8 cellular contexts compared by ENCODE assay signal in the genomic region with DNA sequence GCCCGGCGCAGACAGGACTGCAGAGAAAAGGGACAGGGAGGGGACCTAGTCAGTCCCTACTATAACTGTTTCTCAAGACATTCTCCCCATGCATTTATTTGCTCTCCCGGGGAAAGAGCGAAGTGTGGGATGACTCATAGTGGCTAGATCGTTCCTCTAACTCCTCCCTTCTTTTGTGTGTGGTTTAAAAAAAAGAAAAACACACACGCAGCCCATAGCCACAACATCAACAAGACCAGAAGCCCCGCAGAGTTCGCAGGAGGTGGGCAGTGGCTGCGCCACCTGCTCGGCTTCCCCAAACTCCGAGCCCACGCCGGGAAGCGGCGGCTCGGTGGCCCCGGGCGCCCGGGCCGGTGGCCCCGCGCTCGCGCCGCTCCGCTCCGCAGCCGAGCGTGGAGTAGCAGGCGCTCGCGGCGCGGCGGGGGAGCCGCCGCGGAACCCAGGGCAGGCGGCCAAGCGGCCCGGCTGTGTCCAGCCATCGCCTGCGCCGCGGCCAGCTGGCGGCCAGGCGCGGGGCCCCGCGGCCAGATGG. TPM values are rescaled to one million over a fixed set of nuclear protein-coding genes. Genes with fewer than 3 reads are reported as not detected.
DNase-seq lines count a peak whose midpoint lies in the region; ATAC-seq and TF ChIP-seq lines count a peak whose summit lies in the region.

No MANE protein-coding gene starts in this region.

- intact Hi-C loops in CD14-positive monocyte (cut with micrococcal nuclease): loop anchor here in 1 of 2 donors (10.0 kb wide), 2 partner anchors 1059 to 1911 kb away; no protein-coding TSS in a partner anchor

- peak overlapping the region; percentile 73 to 95 (median 85) for H3K27ac Mint-ChIP-seq in CD14-positive monocyte
- peak overlapping the region; percentile 88 for H3K27ac Mint-ChIP-seq in activated T-helper 17 cell treated with anti-CD3 and anti-CD28 coated beads, Interleukin-2, amount 50 U/mL, for 72 hours
- peak overlapping the region; percentile 77 to 82 for H3K27ac Mint-ChIP-seq in natural killer cell treated with Interleukin-12 subunit alpha and Interleukin-12 subunit beta and Interleukin-15 and Interleukin-18, amount 100 ng/mL, for 72 hours

- no peaks in the 10 kb centered on the region for H4K20me1 ChIP-seq in OCI-LY1 (ENCODE audit: insufficient read depth, low read length)

- no peaks in the 10 kb centered on the region for H3K9me3 ChIP-seq in OCI-LY1 (ENCODE audit: low read length)

- peaks cover 7 to 18% (median 14%) of the 10 kb centered on the region in 3 donors for H3K27me3 Mint-ChIP-seq in CD14-positive monocyte (ENCODE audit: low read depth in 3 of 3)
- peaks cover 3% of the 10 kb centered on the region for H3K27me3 Mint-ChIP-seq in activated T-helper 17 cell treated with anti-CD3 and anti-CD28 coated beads, Interleukin-2, amount 50 U/mL, for 72 hours
- peaks cover 5 to 6% of the 10 kb centered on the region in 2 donors for H3K27me3 Mint-ChIP-seq in natural killer cell treated with Interleukin-12 subunit alpha and Interleukin-12 subunit beta and Interleukin-15 and Interleukin-18, amount 100 ng/mL, for 72 hours

- H2AFZ ChIP-seq in OCI-LY1 (ENCODE audit: low read length): 0 out of 2 replicates have a peak overlapping the region, but pooled peaks have one; percentile 64

- peaks cover 13% of the 10 kb centered on the region; the same call in 1 of the 2 replicates for H3K36me3 ChIP-seq in OCI-LY1 (ENCODE audit: insufficient read depth, low read length)

- ATAC-seq in HG03342 (IDR thresholded peaks at IDR 0.05; ENCODE audit: unreplicated experiment): peak; percentile 28
- ATAC-seq in activated T-helper 17 cell treated with anti-CD3 and anti-CD28 coated beads, Interleukin-2, amount 50 U/mL, for 72 hours (replicated peaks): peak; percentile 52
- peak; percentile 45 to 51 for ATAC-seq in natural killer cell treated with Interleukin-12 subunit alpha and Interleukin-12 subunit beta and Interleukin-15 and Interleukin-18, amount 100 ng/mL, for 72 hours

- peak overlapping the region; percentile 76 for H3K4me2 ChIP-seq in OCI-LY1 (ENCODE audit: low read length)

- no peaks in the 10 kb centered on the region for H3K27me3 ChIP-seq in OCI-LY1 (ENCODE audit: insufficient read depth, low read length)

- no peak for TF ChIP-seq CTCF in CD14-positive monocyte (IDR thresholded peaks at IDR 0.05)
- no peak for TF ChIP-seq CTCF in OCI-LY1 (IDR thresholded peaks at IDR 0.05; ENCODE audit: low read length)
- TF ChIP-seq CTCF in fibroblast of pulmonary artery (IDR thresholded peaks at IDR 0.05; ENCODE audit: low read length, missing control alignments): no peak

- H3K9ac ChIP-seq in OCI-LY1 (ENCODE audit: low read length): peak overlapping the region; percentile 71

- peaks cover 15 to 20% of the 10 kb centered on the region in 2 donors for H3K36me3 Mint-ChIP-seq in CD14-positive monocyte
- H3K36me3 Mint-ChIP-seq in activated T-helper 17 cell treated with anti-CD3 and anti-CD28 coated beads, Interleukin-2, amount 50 U/mL, for 72 hours (ENCODE audit: low read depth): peaks cover 11% of the 10 kb centered on the region
- H3K36me3 Mint-ChIP-seq in natural killer cell treated with Interleukin-12 subunit alpha and Interleukin-12 subunit beta and Interleukin-15 and Interleukin-18, amount 100 ng/mL, for 72 hours: peaks cover 6% of the 10 kb centered on the region

- no peaks in the 10 kb centered on the region for H3K79me2 ChIP-seq in OCI-LY1 (ENCODE audit: insufficient read depth, low read length)

- H3K27ac ChIP-seq in OCI-LY1 (ENCODE audit: low read depth, low read length, poor library complexity, severe bottlenecking): no peak overlapping the region

- peaks cover 25% of the 10 kb centered on the region for H3K4me1 ChIP-seq in OCI-LY1 (ENCODE audit: insufficient read depth, low read length, severe bottlenecking)

- no peaks in the 10 kb centered on the region for H3F3A ChIP-seq in OCI-LY1 (ENCODE audit: insufficient read depth, low read length)

- H3K4me1 Mint-ChIP-seq in CD14-positive monocyte: peaks cover 29% of the 10 kb centered on the region
- H3K4me1 Mint-ChIP-seq in activated T-helper 17 cell treated with anti-CD3 and anti-CD28 coated beads, Interleukin-2, amount 50 U/mL, for 72 hours: peaks cover 15% of the 10 kb centered on the region
- peaks cover 20 to 29% of the 10 kb centered on the region in 2 donors for H3K4me1 Mint-ChIP-seq in natural killer cell treated with Interleukin-12 subunit alpha and Interleukin-12 subunit beta and Interleukin-15 and Interleukin-18, amount 100 ng/mL, for 72 hours (ENCODE audit: low read depth in 2 of 2)

- H3K4me3 ChIP-seq in OCI-LY1 (ENCODE audit: low read depth, low read length, poor library complexity, severe bottlenecking) (peak overlapping the region; percentile 73), fibroblast of pulmonary artery (replicated peaks; ENCODE audit: low read depth, low read length) (peak overlapping the region; percentile 66)

- H3K4me3 Mint-ChIP-seq in CD14-positive monocyte: peak overlapping the region; percentile 92 to 95
- H3K4me3 Mint-ChIP-seq in activated T-helper 17 cell treated with anti-CD3 and anti-CD28 coated beads, Interleukin-2, amount 50 U/mL, for 72 hours: peak overlapping the region; percentile 83
- H3K4me3 Mint-ChIP-seq in natural killer cell treated with Interleukin-12 subunit alpha and Interleukin-12 subunit beta and Interleukin-15 and Interleukin-18, amount 100 ng/mL, for 72 hours: peak overlapping the region; percentile 95

- DNase-seq in CD14-positive monocyte (ENCODE audit: low spot score) (peak; percentile 64), GM19240 (ENCODE audit: insufficient read length, low spot score) (peak; percentile 16), fibroblast of pulmonary artery (ENCODE audit: low read depth) (peak; percentile 92), superior temporal gyrus (ENCODE audit: extremely low spot score) (peak; percentile 78)
- DNase-seq in natural killer cell treated with Interleukin-12 subunit alpha and Interleukin-12 subunit beta and Interleukin-15 and Interleukin-18, amount 100 ng/mL, for 72 hours (ENCODE audit: low spot score): peak; percentile 72

- peaks cover 0 to 4% (median 0%) of the 10 kb centered on the region in 7 donors for H3K9me3 Mint-ChIP-seq in CD14-positive monocyte
- H3K9me3 Mint-ChIP-seq in activated T-helper 17 cell treated with anti-CD3 and anti-CD28 coated beads, Interleukin-2, amount 50 U/mL, for 72 hours: no peaks in the 10 kb centered on the region
- peaks cover 5% of the 10 kb centered on the region for H3K9me3 Mint-ChIP-seq in natural killer cell treated with Interleukin-12 subunit alpha and Interleukin-12 subunit beta and Interleukin-15 and Interleukin-18, amount 100 ng/mL, for 72 hours

- H3K9me2 ChIP-seq in OCI-LY1 (ENCODE audit: low read depth, low read length): no peaks in the 10 kb centered on the region

RNA-seq across cellular contexts. Expression of gene TMTC4, which starts 0.7 kb away (rescaled TPM):
- polyA plus RNA-seq in CD14-positive monocyte: 1 to 10 TPM; 2.1 to 3.9 TPM
- total RNA-seq in activated T-helper 17 cell treated with anti-CD3 and anti-CD28 coated beads, Interleukin-2, amount 50 U/mL, for 72 hours: 10 to 100 TPM; 11.5 to 14.0 TPM
- 10 to 100 TPM in 1 of 2 donors, 1 to 10 TPM in 1; 9.8 to 19.7 TPM for total RNA-seq in natural killer cell treated with Interleukin-12 subunit alpha and Interleukin-12 subunit beta and Interleukin-15 and Interleukin-18, amount 100 ng/mL, for 72 hours

Comparison
In these comparisons a context has a peak if more than half of its experiments do, and no peak if none do; other contexts are left out.
1. DNase-seq: peak in every context shown above with its lines; median percentile 92 in fibroblast of pulmonary artery; 78 in superior temporal gyrus; 72 in natural killer cell treated with Interleukin-12 subunit alpha and Interleukin-12 subunit beta and Interleukin-15 and Interleukin-18, amount 100 ng/mL, for 72 hours; 64 in CD14-positive monocyte; 16 in GM19240.